In genomic region chr7:140773104-140773503, GRCh38 we compare ENCODE assay signal across 24 cellular contexts.
"Had no signal": no experiment of that assay in that cellular context is flagged by ENCODE, and none has a peak within 500 bp of the region (broad histone marks: within the 10 kb centered on the region; RNA-seq: fewer than 3 reads in every experiment).

No MANE protein-coding gene starts in this region.

- H3K27ac Mint-ChIP-seq: endodermal cell, type B pancreatic cell had no signal

- H3K4me1 Mint-ChIP-seq: endodermal cell; naive thymus-derived CD8-positive, alpha-beta T cell had no signal

- H3K4me3 ChIP-seq: colonic mucosa, hepatocyte, left ventricle myocardium inferior, lung, psoas muscle, skin epidermis, suprapubic skin, thyroid gland had no signal

- ATAC-seq: naive thymus-derived CD8-positive, alpha-beta T cell; sciatic nerve; stimulated activated naive CD8-positive, alpha-beta T cell treated with anti-CD3 and anti-CD28 coated beads, Interleukin-15, Interleukin-2, amounts not matched to agents 100 U/mL and 50 U/mL, for 24 hours had no signal

- H3K27me3 Mint-ChIP-seq: naive thymus-derived CD8-positive, alpha-beta T cell; type B pancreatic cell had no signal

- H3K27ac ChIP-seq: colonic mucosa, hepatocyte, left ventricle myocardium inferior, neutrophil, psoas muscle, skin epidermis, suprapubic skin, thyroid gland had no signal

- H3K4me3 Mint-ChIP-seq: endodermal cell; naive thymus-derived CD8-positive, alpha-beta T cell; type B pancreatic cell had no signal

- H3K9me3 Mint-ChIP-seq: endodermal cell, type B pancreatic cell had no signal

- H3K4me1 ChIP-seq: colonic mucosa, psoas muscle, suprapubic skin had no signal

- H2AFZ ChIP-seq: hepatocyte had no signal

- H3K9me3 ChIP-seq: colonic mucosa, left ventricle myocardium inferior, neutrophil, psoas muscle, suprapubic skin, thyroid gland had no signal

- DNase-seq: colonic mucosa; dermis blood vessel endothelial cell; effector CD4-positive, alpha-beta T cell; endodermal cell; erythroblast; foreskin melanocyte; head of caudate nucleus; kidney; left cardiac atrium; left ventricle myocardium inferior; mesenchymal stem cell; naive thymus-derived CD8-positive, alpha-beta T cell; psoas muscle; retina; stimulated activated CD4-positive, alpha-beta T cell treated with anti-CD3 and anti-CD28 coated beads, Interleukin-12 subunit alpha, Interleukin-12 subunit beta, amount 100 ng/mL, for 4 hours; stimulated activated naive CD8-positive, alpha-beta T cell treated with anti-CD3 and anti-CD28 coated beads, Interleukin-15, Interleukin-2, amounts not matched to agents 100 U/mL and 50 U/mL, for 24 hours; thyroid gland had no signal

- H3K36me3 ChIP-seq: colonic mucosa had no signal

- H3K4me2 ChIP-seq: hepatocyte had no signal

- H3K79me2 ChIP-seq: hepatocyte had no signal

- H3K27me3 ChIP-seq: colonic mucosa, hepatocyte, neutrophil, suprapubic skin, thyroid gland had no signal
